ENCODE assay signal across 8 cellular contexts in the genomic region with DNA sequence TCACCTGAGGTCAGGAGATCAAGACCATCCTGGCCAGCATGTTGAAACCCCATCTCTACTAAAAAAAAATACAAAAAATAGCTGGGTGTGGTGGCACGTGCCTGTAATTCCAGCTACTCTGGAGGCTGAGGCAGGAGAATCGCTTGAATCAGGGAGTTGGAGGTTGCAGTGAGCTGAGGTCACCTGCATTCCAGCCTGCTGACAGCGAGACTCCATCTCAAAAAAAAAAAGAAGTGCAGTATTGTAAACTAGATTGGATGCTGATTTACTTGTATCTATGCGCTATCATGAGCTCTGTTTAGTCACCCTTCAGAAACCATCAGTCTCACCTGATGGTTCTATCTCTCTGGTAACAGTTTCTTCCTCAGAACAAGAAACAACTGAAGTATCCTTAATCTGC.
"Had no signal": no experiment of that assay in that cellular context is flagged by ENCODE, and none has a peak within 500 bp of the region (broad histone marks: within the 10 kb centered on the region; RNA-seq: fewer than 3 reads in every experiment).

No MANE protein-coding gene starts in this region.

- H3K9ac ChIP-seq: GM23248 had no signal

- H3K27me3 Mint-ChIP-seq: IgD-negative memory B cell had no signal

- H3K9me3 ChIP-seq: HAP-1 had no signal

- H2AFZ ChIP-seq: GM23248 had no signal

- H3K4me3 Mint-ChIP-seq: HFFc6, IgD-negative memory B cell had no signal

- H3K4me3 ChIP-seq: GM23248, HAP-1 had no signal

- H3K27ac Mint-ChIP-seq: HFFc6 had no signal

- H3K27ac ChIP-seq: GM23248 had no signal

- FAIRE-seq: HepG2 had no signal

- H3K9me3 Mint-ChIP-seq: HFFc6, IgD-negative memory B cell had no signal

- H3K4me1 ChIP-seq: HAP-1 had no signal

- ATAC-seq: HCT116 had no signal

- DNase-seq: GM23248, GOT3, H7, HFFc6 had no signal
